In the genomic region with DNA sequence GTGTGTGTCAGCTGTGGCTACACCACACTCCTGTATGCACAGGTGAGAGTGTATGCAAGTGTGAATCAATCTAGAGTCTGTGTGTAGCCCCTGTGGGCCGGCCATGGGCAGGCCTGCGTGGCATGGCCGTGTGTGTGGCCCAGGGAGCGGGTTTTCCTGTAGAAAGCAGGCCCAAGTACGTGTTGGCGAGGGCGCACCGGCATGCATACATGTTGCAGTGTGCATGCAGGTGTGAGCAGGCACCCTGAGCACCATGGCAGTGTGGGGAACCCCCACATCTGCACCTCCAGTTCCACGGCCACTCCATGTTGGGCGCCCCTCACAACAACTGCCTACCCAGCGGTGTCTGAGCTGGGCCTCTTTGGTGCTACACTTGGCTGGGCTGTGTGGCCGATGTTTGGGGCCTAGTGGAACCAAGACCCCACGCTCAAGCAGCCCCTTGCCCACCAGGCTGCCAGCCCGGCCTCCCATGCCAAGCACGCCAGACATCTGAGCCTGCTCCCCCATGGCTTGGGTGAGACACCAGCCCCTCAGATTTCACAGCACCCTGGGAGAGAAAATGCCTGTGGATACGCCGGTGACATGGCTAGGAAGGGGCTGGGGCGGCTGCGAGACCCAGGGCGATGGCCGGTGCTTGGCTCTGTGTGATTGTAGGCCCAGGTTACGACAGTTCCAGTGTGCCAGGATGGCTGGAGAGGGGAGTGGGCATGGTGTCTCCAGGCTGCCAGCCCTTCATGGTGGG, we compare ENCODE assay signal across 9 cellular contexts. TPM values are rescaled to one million over a fixed set of nuclear protein-coding genes. Genes with fewer than 3 reads are reported as not detected.
DNase-seq lines count a peak whose midpoint lies in the region; ATAC-seq and TF ChIP-seq lines count a peak whose summit lies in the region.
"Had no signal": no experiment of that assay in that cellular context is flagged by ENCODE, and none has a peak within 500 bp of the region (broad histone marks: within the 10 kb centered on the region; RNA-seq: fewer than 3 reads in every experiment).

No MANE protein-coding gene starts in this region.

- peak overlapping the region; percentile 2; the same call in 1 of the 2 replicates for H4K5ac ChIP-seq in IMR-90 (ENCODE audit: low read depth, low read length)

- ATAC-seq in IMR-90 (ENCODE audit: low read depth) (no peak), HG03442 (IDR thresholded peaks at IDR 0.05; ENCODE audit: unreplicated experiment) (no peak)

- H3K27me3 ChIP-seq in IMR-90 (ENCODE audit: control insufficient read depth, insufficient read depth, low read length) (no peaks in the 10 kb centered on the region), duodenal mucosa (ENCODE audit: control insufficient read depth in 1 of 2, insufficient read depth in 2 of 2, low read length in 2 of 2) (no peaks in the 10 kb centered on the region), neuronal stem cell (ENCODE audit: control insufficient read depth in 3 of 3, insufficient read depth in 3 of 3, low read depth in 1 of 3, low read length in 3 of 3) (peaks cover 28 to 92% (median 69%) of the 10 kb centered on the region in 3 experiments)

- peak overlapping the region; percentile 99 for H2AK9ac ChIP-seq in IMR-90 (replicated peaks; ENCODE audit: low read depth, low read length, poor library complexity)

- peak overlapping the region; percentile 81 for H3K4me2 ChIP-seq in IMR-90 (ENCODE audit: low read depth, low read length)
- H3K4me2 ChIP-seq in neuronal stem cell (ENCODE audit: insufficient read depth, low read length, poor library complexity, severe bottlenecking): no peak overlapping the region

- peaks cover 22% of the 10 kb centered on the region for H3K4me1 ChIP-seq in IMR-90 (ENCODE audit: control insufficient read depth, insufficient read depth, low read length)
- peaks cover 12 to 16% of the 10 kb centered on the region in 2 donors for H3K4me1 ChIP-seq in duodenal mucosa (ENCODE audit: control insufficient read depth in 1 of 2, insufficient read depth in 2 of 2, low read length in 2 of 2)
- H3K4me1 ChIP-seq in neuronal stem cell (ENCODE audit: control insufficient read depth in 2 of 2, insufficient read depth in 1 of 2, low read depth in 1 of 2, low read length in 2 of 2): peaks cover 4 to 6% of the 10 kb centered on the region in 2 donors

- H3K14ac ChIP-seq in IMR-90 (replicated peaks; ENCODE audit: low read depth, low read length) (peak overlapping the region; percentile 27; the same call in 1 of the 2 replicates), neuronal stem cell (ENCODE audit: low read length) (peak overlapping the region; percentile 85)

- H2BK5ac ChIP-seq in IMR-90 (ENCODE audit: low read depth, low read length, poor library complexity, severe bottlenecking) (no peak overlapping the region), neuronal stem cell (ENCODE audit: low read length) (no peak overlapping the region)

- H2BK12ac ChIP-seq in neuronal stem cell (ENCODE audit: low read length): no peak overlapping the region

- H3K23ac ChIP-seq in IMR-90 (ENCODE audit: low read depth, low read length) (peak overlapping the region; percentile 46), neuronal stem cell (ENCODE audit: low read depth, low read length, poor library complexity) (peak overlapping the region; percentile 95)

- H4K8ac ChIP-seq in IMR-90 (ENCODE audit: low read depth in 2 of 2, low read length in 2 of 2): peak overlapping the region; percentile 30 to 43; a peak in 2 of 4 replicates
- H4K8ac ChIP-seq in neuronal stem cell (ENCODE audit: low read depth, low read length): no peak overlapping the region

- H2BK15ac ChIP-seq in IMR-90 (ENCODE audit: low read depth, low read length) (no peak overlapping the region), neuronal stem cell (ENCODE audit: low read length) (no peak overlapping the region)

- H3K18ac ChIP-seq in IMR-90 (ENCODE audit: low read depth, low read length) (no peak overlapping the region), neuronal stem cell (ENCODE audit: low read length) (no peak overlapping the region)

- DNase-seq in AG04449 (ENCODE audit: low read depth, low spot score) (no peak), IMR-90 (no peak), neuronal stem cell (ENCODE audit: low spot score) (no peak), inferior parietal cortex (ENCODE audit: extremely low spot score) (no peak), UCSD-AML1 (lab: John Stamatoyannopoulos, UW; ENCODE audit: unreplicated experiment) (no peak), COLO829 (ENCODE audit: low spot score) (no peak)
- DNase-seq: activated CD4-positive, alpha-beta T cell treated with anti-CD3 and anti-CD28 coated beads, Interleukin-2, amount 50 U/mL, for 4 hours had no signal

- TF ChIP-seq POLR2A in IMR-90 (IDR thresholded peaks at IDR 0.05; ENCODE audit: low read depth, low read length): no peak

- no peaks in the 10 kb centered on the region for H3K9me3 ChIP-seq in IMR-90 (ENCODE audit: control insufficient read depth, insufficient read depth, low read length)
- no peaks in the 10 kb centered on the region for H3K9me3 ChIP-seq in duodenal mucosa (ENCODE audit: control insufficient read depth in 1 of 2, low read length in 2 of 2)
- peaks cover 0 to 3% of the 10 kb centered on the region in 2 donors for H3K9me3 ChIP-seq in neuronal stem cell (replicated peaks in 1 of 2; ENCODE audit: control insufficient read depth in 2 of 2, insufficient read depth in 1 of 2, low read depth in 1 of 2, low read length in 2 of 2)

- CTCF ChIA-PET in AG04449 (lab: Yijun Ruan, JAX) (interaction anchor here (0.7 to 3.9 kb wide), 8 partner anchors 7 to 65 kb away, joined by 3 to 25 read pairs (median 4); no protein-coding TSS in a partner anchor), IMR-90 (lab: Yijun Ruan, JAX) (interaction anchor here (0.5 to 1.1 kb wide), 3 partner anchors 16 to 63 kb away, joined by 3 to 4 read pairs (median 3); no protein-coding TSS in a partner anchor)

- H3K9me1 ChIP-seq in IMR-90 (ENCODE audit: insufficient read depth, low read length): peaks cover 17% of the 10 kb centered on the region

- dilution Hi-C loops in IMR-90 (cut with HindIII; ENCODE audit: low sequenced_read_pairs, unreplicated experiment): no loop called here

- no peak overlapping the region for H2BK120ac ChIP-seq in IMR-90 (ENCODE audit: low read depth, low read length)
- H2BK120ac ChIP-seq in neuronal stem cell (ENCODE audit: low read depth, low read length): no peak overlapping the region

- H3K56ac ChIP-seq in IMR-90 (ENCODE audit: extremely low read depth, insufficient read depth, low read length): no peak overlapping the region

- H3K4me3 ChIP-seq in AG04449 (ENCODE audit: low read depth, low read length): peak overlapping the region; percentile 80
- peak overlapping the region; percentile 93 for H3K4me3 ChIP-seq in IMR-90 (ENCODE audit: insufficient read depth, low read depth, low read length)
- peak overlapping the region; percentile 75 to 78 for H3K4me3 ChIP-seq in duodenal mucosa (ENCODE audit: low read depth in 1 of 2, low read length in 2 of 2)
- H3K4me3 ChIP-seq in neuronal stem cell (ENCODE audit: low read length in 2 of 2): peak overlapping the region in 1 of 2 donors; percentile 43

- peak overlapping the region; percentile 24 for H3K4ac ChIP-seq in IMR-90 (ENCODE audit: low read depth, low read length)
- H3K4ac ChIP-seq in neuronal stem cell (ENCODE audit: low read length): no peak overlapping the region

- H3K9ac ChIP-seq in IMR-90 (ENCODE audit: low read depth, low read length): peak overlapping the region; percentile 57
- H3K9ac ChIP-seq in duodenal mucosa (ENCODE audit: low read depth in 1 of 2, low read length in 2 of 2): peak overlapping the region in 1 of 2 donors; percentile 48
- no peak overlapping the region for H3K9ac ChIP-seq in neuronal stem cell (ENCODE audit: low read depth, low read length, poor library complexity)

- peaks cover 24 to 61% of the 10 kb centered on the region in 2 experiments for H3K79me1 ChIP-seq in IMR-90 (ENCODE audit: low read depth in 1 of 2, low read length in 2 of 2)
- peaks cover 3% of the 10 kb centered on the region for H3K79me1 ChIP-seq in neuronal stem cell (ENCODE audit: low read depth, low read length)

- POLR2A ChIA-PET in AG04449 (lab: Yijun Ruan, JAX): interaction anchor here (0.7 to 1.0 kb wide), 2 partner anchors 25 to 57 kb away, joined by 3 to 4 read pairs; no protein-coding TSS in a partner anchor
- POLR2A ChIA-PET in IMR-90 (lab: Charles Lee; ENCODE audit: unreplicated experiment): no interaction called here

- 81% methylated on average over 7 of the region's 22 CpGs; no CpG with 5 or more reads in 1 of the 2 experiments for WGBS in IMR-90 (ENCODE audit: extremely low coverage in 2 of 2, insufficient read length in 1 of 2), 2 experiments
- no CpG with 5 or more reads among the region's 22 CpGs for WGBS in neuronal stem cell (ENCODE audit: extremely low coverage in 2 of 2, insufficient read length in 2 of 2, insufficient replicate concordance in 1 of 2), 2 donors

- TF ChIP-seq RAD21 in IMR-90 (IDR thresholded peaks at IDR 0.05; ENCODE audit: low read length): no peak

- no peak overlapping the region for H2BK20ac ChIP-seq in IMR-90 (ENCODE audit: low read depth, low read length)

- in situ Hi-C loops in IMR-90 (cut with MboI; ENCODE audit: low sequenced_read_pairs): loop anchor here (25.0 kb wide), 1 partner anchor 740 kb away; a partner anchor contains a TSS

- H2AFZ ChIP-seq in IMR-90 (replicated peaks; ENCODE audit: low read length, poor library complexity): peak overlapping the region; percentile 9
- H2AFZ ChIP-seq in neuronal stem cell (ENCODE audit: low read length): no peak overlapping the region

- H3K36me3 ChIP-seq in IMR-90 (ENCODE audit: control insufficient read depth, insufficient read depth, low read length) (peaks cover 15% of the 10 kb centered on the region), duodenal mucosa (ENCODE audit: control insufficient read depth in 1 of 2, insufficient read depth in 2 of 2, low read length in 2 of 2) (peaks cover 3 to 6% of the 10 kb centered on the region in 2 donors), neuronal stem cell (replicated peaks in 1 of 2; ENCODE audit: control insufficient read depth in 2 of 2, insufficient read depth in 2 of 2, low read length in 2 of 2) (no peaks in the 10 kb centered on the region)

- no TSS peak for BruUV-seq in IMR-90 (replicated peaks; lab: Mats Ljungman, UMichigan)

- H4K20me1 ChIP-seq in IMR-90 (ENCODE audit: insufficient read depth, low read length): peaks cover 36% of the 10 kb centered on the region

- H2AK5ac ChIP-seq in IMR-90 (ENCODE audit: low read depth, low read length) (peak overlapping the region; percentile 61; the same call in 1 of the 2 replicates), neuronal stem cell (ENCODE audit: low read depth, low read length) (peak overlapping the region; percentile 78)

- intact Hi-C loops in IMR-90 (cut with micrococcal nuclease): loop anchor here (5.0 kb wide), 1 partner anchor 65 kb away; no protein-coding TSS in a partner anchor

- TF ChIP-seq CTCF in AG04449 (IDR thresholded peaks at IDR 0.05; ENCODE audit: insufficient read depth, low read length, missing control alignments) (no peak), IMR-90 (conservative IDR thresholded peaks at IDR 0.05; ENCODE audit: low read depth, low read length) (no peak)

- peak overlapping the region; percentile 1; the same call in 1 of the 2 replicates for H4K91ac ChIP-seq in IMR-90 (ENCODE audit: insufficient read depth, low read depth, low read length)
- no peak overlapping the region for H4K91ac ChIP-seq in neuronal stem cell (ENCODE audit: low read depth, low read length, poor library complexity)

- H3K27ac ChIP-seq in IMR-90 (ENCODE audit: insufficient read depth, low read length): peak overlapping the region; percentile 51
- no peak overlapping the region for H3K27ac ChIP-seq in duodenal mucosa (ENCODE audit: low read depth, low read length)
- no peak overlapping the region for H3K27ac ChIP-seq in neuronal stem cell (replicated peaks; ENCODE audit: low read length)

RNA-seq across cellular contexts. Expression of a gene that starts 2.1 kb away (rescaled TPM):
- 10.0 and 10.2 TPM in 2 replicates for total RNA-seq in IMR-90 (2012; rRNA removed)
- polyA plus RNA-seq in IMR-90 (2012; rRNA removed): 46.9 and 47.7 TPM in 2 replicates
- 34.3 and 53.4 TPM in 2 replicates for polyA plus RNA-seq in IMR-90 (2012; cell fraction: cytosol; rRNA removed)
- 34.8 and 48.3 TPM in 2 replicates for polyA plus RNA-seq in IMR-90 (2012; cell fraction: nucleus; rRNA removed; ENCODE audit: low replicate concordance)
- polyA plus RNA-seq in neuronal stem cell (2013, experiment 1 of 2): 0.07 TPM
- polyA plus RNA-seq in neuronal stem cell (2013, experiment 2 of 2): 0.07 TPM

RNA-seq across cellular contexts. Expression of a gene that starts 28.0 kb away (rescaled TPM):
- not detected in 2 replicates for total RNA-seq in IMR-90 (2012; rRNA removed)
- polyA plus RNA-seq in IMR-90 (2012; rRNA removed): 0.03 TPM in 1 of 2 replicates, not detected in the other
- polyA plus RNA-seq in IMR-90 (2012; cell fraction: cytosol; rRNA removed): 0.03 TPM in 1 of 2 replicates, not detected in the other
- polyA plus RNA-seq in IMR-90 (2012; cell fraction: nucleus; rRNA removed; ENCODE audit: low replicate concordance): 0.07 TPM in 1 of 2 replicates, not detected in the other
- 0.03 TPM for polyA plus RNA-seq in neuronal stem cell (2013, experiment 1 of 2)
- polyA plus RNA-seq in neuronal stem cell (2013, experiment 2 of 2): 0.03 TPM

RNA-seq across cellular contexts. Expression of a gene that starts 40.4 kb away (rescaled TPM):
- 13.3 and 22.5 TPM in 2 replicates for total RNA-seq in IMR-90 (2012; rRNA removed)
- polyA plus RNA-seq in IMR-90 (2012; rRNA removed): 42.4 and 64.7 TPM in 2 replicates
- polyA plus RNA-seq in IMR-90 (2012; cell fraction: cytosol; rRNA removed): 94.5 and 111 TPM in 2 replicates
- 24.3 and 34.4 TPM in 2 replicates for polyA plus RNA-seq in IMR-90 (2012; cell fraction: nucleus; rRNA removed; ENCODE audit: low replicate concordance)
- polyA plus RNA-seq in neuronal stem cell (2013, experiment 1 of 2): 34.0 TPM
- polyA plus RNA-seq in neuronal stem cell (2013, experiment 2 of 2): 31.8 TPM

RNA-seq across cellular contexts. Expression of a gene that starts 51.7 kb away (rescaled TPM):
- total RNA-seq in IMR-90 (2012; rRNA removed): 54.3 and 56.4 TPM in 2 replicates
- 67.8 and 79.7 TPM in 2 replicates for polyA plus RNA-seq in IMR-90 (2012; rRNA removed)
- 95.6 and 109 TPM in 2 replicates for polyA plus RNA-seq in IMR-90 (2012; cell fraction: cytosol; rRNA removed)
- 105 and 168 TPM in 2 replicates for polyA plus RNA-seq in IMR-90 (2012; cell fraction: nucleus; rRNA removed; ENCODE audit: low replicate concordance)
- 115 TPM for polyA plus RNA-seq in neuronal stem cell (2013, experiment 1 of 2)
- 115 TPM for polyA plus RNA-seq in neuronal stem cell (2013, experiment 2 of 2)

RNA-seq across cellular contexts. Expression of a gene that starts 59.0 kb away (rescaled TPM):
- total RNA-seq in IMR-90 (2012; rRNA removed): 3,245 and 3,358 TPM in 2 replicates
- polyA plus RNA-seq in IMR-90 (2012; rRNA removed): 1,894 and 1,932 TPM in 2 replicates
- polyA plus RNA-seq in IMR-90 (2012; cell fraction: cytosol; rRNA removed): 1,040 and 4,080 TPM in 2 replicates
- polyA plus RNA-seq in IMR-90 (2012; cell fraction: nucleus; rRNA removed; ENCODE audit: low replicate concordance): 541 and 964 TPM in 2 replicates
- 336 TPM for polyA plus RNA-seq in neuronal stem cell (2013, experiment 1 of 2)
- 330 TPM for polyA plus RNA-seq in neuronal stem cell (2013, experiment 2 of 2)
